Comparison of ENCODE assay signal across 23 cellular contexts in genomic region chr9:125297917-125298316, GRCh38. TPM values are rescaled to one million over a fixed set of nuclear protein-coding genes. Genes with fewer than 3 reads are reported as not detected.
A peak's percentile ranks its signal among the peaks of the same experiment; 100 is the strongest.
DNase-seq lines count a peak whose midpoint lies in the region; ATAC-seq and TF ChIP-seq lines count a peak whose summit lies in the region.
"Had no signal": no experiment of that assay in that cellular context is flagged by ENCODE, and none has a peak within 500 bp of the region (broad histone marks: within the 10 kb centered on the region; RNA-seq: fewer than 3 reads in every experiment).

No MANE protein-coding gene starts in this region.

- peaks cover 7% of the 10 kb centered on the region for H3K4me1 ChIP-seq in CD4-positive, alpha-beta memory T cell (ENCODE audit: insufficient read depth, low read length)
- H3K4me1 ChIP-seq in body of pancreas (peaks cover 21% of the 10 kb centered on the region), testis (no peaks in the 10 kb centered on the region)
- H3K4me1 ChIP-seq: SJCRH30 had no signal

- CTCF ChIA-PET in CD4-positive, alpha-beta memory T cell (lab: Charles Lee; ENCODE audit: partially characterized antibody), result no interaction called here

- TF ChIP-seq POLR2A in body of pancreas (IDR thresholded peaks at IDR 0.05), result no peak
- TF ChIP-seq POLR2A in testis (IDR thresholded peaks at IDR 0.05), result no peak

- no peaks in the 10 kb centered on the region for H3K27me3 ChIP-seq in CD4-positive, alpha-beta memory T cell (ENCODE audit: insufficient read depth, low read length)
- no peaks in the 10 kb centered on the region for H3K27me3 ChIP-seq in body of pancreas
- H3K27me3 ChIP-seq in testis, result no peaks in the 10 kb centered on the region
- H3K27me3 ChIP-seq: SJCRH30 had no signal

- POLR2A ChIA-PET in CD4-positive, alpha-beta memory T cell (lab: Charles Lee; ENCODE audit: partially characterized antibody), result interaction anchor here (0.7 kb wide), 1 partner anchor 103 kb away, joined by 5 read pairs; no protein-coding TSS in a partner anchor

- no peaks in the 10 kb centered on the region for H3K27me3 Mint-ChIP-seq in activated T-cell treated with anti-CD3 and anti-CD28 coated beads, Interleukin-2, amount 50 U/mL, for 24 hours
- H3K27me3 Mint-ChIP-seq in CD4-positive, alpha-beta memory T cell, result no peaks in the 10 kb centered on the region
- H3K27me3 Mint-ChIP-seq in progenitor cell of endocrine pancreas, result no peaks in the 10 kb centered on the region
- H3K27me3 Mint-ChIP-seq: IgD-negative memory B cell had no signal

- H3K36me3 ChIP-seq in CD4-positive, alpha-beta memory T cell (ENCODE audit: insufficient read depth, low read length), result peaks cover 4% of the 10 kb centered on the region
- H3K36me3 ChIP-seq in body of pancreas (replicated peaks in 1 of 2; ENCODE audit: insufficient read depth in 1 of 2, low read depth in 2 of 2) (peaks cover 0 to 9% of the 10 kb centered on the region in 2 donors), testis (ENCODE audit: low read depth, missing control alignments) (no peaks in the 10 kb centered on the region)

- no peak overlapping the region for H3K4me3 ChIP-seq in CD4-positive, alpha-beta memory T cell (ENCODE audit: low read length in 2 of 2)
- H3K4me3 ChIP-seq in body of pancreas (no peak overlapping the region), testis (no peak overlapping the region)
- H3K4me3 ChIP-seq: SJCRH30 had no signal

- 92 to 97% methylated on average over 7 of the region's 7 CpGs for WGBS in body of pancreas, 2 donors
- 95 to 96% methylated on average over 7 of the region's 7 CpGs for WGBS in testis, 2 donors

- no peak for ATAC-seq in body of pancreas

- no peak overlapping the region for H3K4me3 Mint-ChIP-seq in activated T-cell treated with anti-CD3 and anti-CD28 coated beads, Interleukin-2, amount 50 U/mL, for 24 hours
- H3K4me3 Mint-ChIP-seq in CD4-positive, alpha-beta memory T cell, result no peak overlapping the region
- H3K4me3 Mint-ChIP-seq in progenitor cell of endocrine pancreas (ENCODE audit: low read depth), result no peak overlapping the region
- H3K4me3 Mint-ChIP-seq: IgD-negative memory B cell had no signal

- DNase-seq in activated T-cell treated with anti-CD3 and anti-CD28 coated beads, Interleukin-2, amount 50 U/mL, for 24 hours, result no peak
- no peak for DNase-seq in activated T-cell treated with anti-CD3 and anti-CD28 coated beads, Interleukin-2, amount 50 U/mL, for 48 hours
- peak in 1 of 5 donors; percentile 2 for DNase-seq in CD4-positive, alpha-beta memory T cell
- no peak for DNase-seq in body of pancreas
- no peak for DNase-seq in progenitor cell of endocrine pancreas (ENCODE audit: low spot score, unreplicated experiment)
- no peak for DNase-seq in testis
- no peak for DNase-seq in SK-N-DZ (ENCODE audit: low spot score)
- DNase-seq in HUDEP-2 (lab: John Stamatoyannopoulos, UW; ENCODE audit: unreplicated experiment in 76 of 76), result no peak
- DNase-seq: 8988T; AML-193; C1 segment of cervical spinal cord; EL; GF-D8; Karpas-422; MV-4-11; NCI-H1105 treated with DMSO at 0.1 percent for 48 hours; NCI-H2171; NCI-H345; NCI-H524; NCI-H774; NK-92 treated with Interleukin-12 subunit alpha and Interleukin-12 subunit beta, amount 100 ng/mL, for 24 hours; SJCRH30 had no signal

- H3K27ac Mint-ChIP-seq in activated T-cell treated with anti-CD3 and anti-CD28 coated beads, Interleukin-2, amount 50 U/mL, for 24 hours, result peak overlapping the region; percentile 7
- peak overlapping the region in 5 of 7 donors; percentile 5 to 62 (median 48) for H3K27ac Mint-ChIP-seq in CD4-positive, alpha-beta memory T cell
- H3K27ac Mint-ChIP-seq in progenitor cell of endocrine pancreas, result peak overlapping the region; percentile 87
- H3K27ac Mint-ChIP-seq: IgD-negative memory B cell had no signal

- intact Hi-C loops in CD4-positive, alpha-beta memory T cell (cut with micrococcal nuclease), result no loop called here
- intact Hi-C loops in body of pancreas (cut with DNase I) (no loop called here), testis (cut with DNase I; ENCODE audit: low total_unique reads) (no loop called here)

- peaks cover 51% of the 10 kb centered on the region for H3K36me3 Mint-ChIP-seq in activated T-cell treated with anti-CD3 and anti-CD28 coated beads, Interleukin-2, amount 50 U/mL, for 24 hours (ENCODE audit: low read depth)
- peaks cover 23 to 32% of the 10 kb centered on the region in 2 donors for H3K36me3 Mint-ChIP-seq in CD4-positive, alpha-beta memory T cell
- peaks cover 16% of the 10 kb centered on the region for H3K36me3 Mint-ChIP-seq in progenitor cell of endocrine pancreas (ENCODE audit: insufficient read depth)
- H3K36me3 Mint-ChIP-seq: IgD-negative memory B cell had no signal

- no peak for TF ChIP-seq CTCF in body of pancreas (IDR thresholded peaks at IDR 0.05)
- no peak for TF ChIP-seq CTCF in progenitor cell of endocrine pancreas (IDR thresholded peaks at IDR 0.05; ENCODE audit: unreplicated experiment)
- no peak for TF ChIP-seq CTCF in testis (IDR thresholded peaks at IDR 0.05)

- peaks cover 11% of the 10 kb centered on the region for H3K4me1 Mint-ChIP-seq in activated T-cell treated with anti-CD3 and anti-CD28 coated beads, Interleukin-2, amount 50 U/mL, for 24 hours (ENCODE audit: low read depth)
- H3K4me1 Mint-ChIP-seq in CD4-positive, alpha-beta memory T cell, result peaks cover 0 to 12% (median 5%) of the 10 kb centered on the region in 4 donors
- peaks cover 27% of the 10 kb centered on the region for H3K4me1 Mint-ChIP-seq in progenitor cell of endocrine pancreas (ENCODE audit: low read depth)

- no peaks in the 10 kb centered on the region for H3K9me3 ChIP-seq in CD4-positive, alpha-beta memory T cell (ENCODE audit: control insufficient read depth in 1 of 2, low read length in 2 of 2)
- H3K9me3 ChIP-seq in body of pancreas (no peaks in the 10 kb centered on the region), testis (no peaks in the 10 kb centered on the region)
- H3K9me3 ChIP-seq: SJCRH30 had no signal

- H3K27ac ChIP-seq in CD4-positive, alpha-beta memory T cell (ENCODE audit: low read depth, low read length), result no peak overlapping the region
- H3K27ac ChIP-seq in body of pancreas, result peak overlapping the region; percentile 22 to 65 (median 56)
- no peak overlapping the region for H3K27ac ChIP-seq in testis
- H3K27ac ChIP-seq: SJCRH30 had no signal

- no peaks in the 10 kb centered on the region for H3K9me3 Mint-ChIP-seq in activated T-cell treated with anti-CD3 and anti-CD28 coated beads, Interleukin-2, amount 50 U/mL, for 24 hours
- H3K9me3 Mint-ChIP-seq in CD4-positive, alpha-beta memory T cell, result no peaks in the 10 kb centered on the region
- H3K9me3 Mint-ChIP-seq in progenitor cell of endocrine pancreas (ENCODE audit: low read depth), result no peaks in the 10 kb centered on the region
- H3K9me3 Mint-ChIP-seq: IgD-negative memory B cell had no signal

RNA-seq across cellular contexts. Expression of gene GAPVD1, which starts 36.3 kb away (rescaled TPM):
- 10 to 100 TPM; 67.8 to 76.4 TPM for total RNA-seq in CD4-positive, alpha-beta memory T cell
- 10 to 100 TPM; 45.6 to 59.2 TPM for polyA plus RNA-seq in CD4-positive, alpha-beta memory T cell
- total RNA-seq in body of pancreas (10 to 100 TPM; 25.7 to 48.8 TPM), progenitor cell of endocrine pancreas (46.0 and 49.5 TPM in 2 replicates), testis (10 to 100 TPM; 76.9 to 82.3 TPM)
- polyA plus RNA-seq in testis (ENCODE audit: insufficient read depth, low read depth, low replicate concordance), result 80.0 TPM
- 24.1 and 26.5 TPM in 2 replicates for polyA plus RNA-seq in SK-N-DZ (2014; cell fraction: cytosol; rRNA removed)
- polyA plus RNA-seq in SK-N-DZ (2014; cell fraction: nucleus; rRNA removed), result 15.0 and 37.0 TPM in 2 replicates

RNA-seq across cellular contexts. Expression of gene HSPA5, which starts 56.8 kb away (rescaled TPM):
- 100 to 1,000 TPM; 147 to 154 TPM for total RNA-seq in CD4-positive, alpha-beta memory T cell
- polyA plus RNA-seq in CD4-positive, alpha-beta memory T cell, result 100 to 1,000 TPM; 194 to 253 TPM
- total RNA-seq in body of pancreas (100 to 1,000 TPM in 1 of 2 donors, 10 to 100 TPM in 1; 78.6 to 170 TPM), progenitor cell of endocrine pancreas (287 and 288 TPM in 2 replicates), testis (100 to 1,000 TPM; 183 to 190 TPM)
- polyA plus RNA-seq in testis (ENCODE audit: insufficient read depth, low read depth, low replicate concordance), result 331 TPM
- polyA plus RNA-seq in SK-N-DZ (2014; cell fraction: cytosol; rRNA removed), result 18.7 and 22.6 TPM in 2 replicates
- 12.9 and 39.6 TPM in 2 replicates for polyA plus RNA-seq in SK-N-DZ (2014; cell fraction: nucleus; rRNA removed)

Comparison
In these comparisons a context has a peak if more than half of its experiments do, and no peak if none do; other contexts are left out.
1. H3K27ac Mint-ChIP-seq: peak in every context shown above with its lines; median percentile 87 in progenitor cell of endocrine pancreas; 48 in CD4-positive, alpha-beta memory T cell; 7 in activated T-cell treated with anti-CD3 and anti-CD28 coated beads, Interleukin-2, amount 50 U/mL, for 24 hours.
2. H3K27ac ChIP-seq: peak in body of pancreas (4 of 4); none in CD4-positive, alpha-beta memory T cell (single experiment) and testis (0 of 2).